ENCODE assay signal across 8 cellular contexts in genomic region chr13:106570354-106570822, GRCh38. TPM values are rescaled to one million over a fixed set of nuclear protein-coding genes. Genes with fewer than 3 reads are reported as not detected.
DNase-seq lines count a peak whose midpoint lies in the region; ATAC-seq, FAIRE-seq and TF ChIP-seq lines count a peak whose summit lies in the region.

No MANE protein-coding gene starts in this region.

- peak overlapping the region in 2 of 4 donors; percentile 1 to 64 for H3K27ac ChIP-seq in pancreas

- H3K4me1 ChIP-seq in pancreas = peaks cover 6 to 17% (median 17%) of the 10 kb centered on the region in 3 donors

- peak overlapping the region in 1 of 7 donors; percentile 72 for H3K27ac Mint-ChIP-seq in CD14-positive monocyte

- no peaks in the 10 kb centered on the region for H3K27me3 ChIP-seq in pancreas

- H3K4me1 Mint-ChIP-seq in CD14-positive monocyte = peaks cover 24% of the 10 kb centered on the region

- ATAC-seq in GM19324 (IDR thresholded peaks at IDR 0.05; ENCODE audit: low FRiP score, unreplicated experiment) = peak; percentile 19
- ATAC-seq in pancreas = peak; percentile 43 to 69 (median 52)
- no peak for ATAC-seq in HG02938 (IDR thresholded peaks at IDR 0.05; ENCODE audit: unreplicated experiment)

- intact Hi-C loops in pancreas (cut with DNase I) = no loop called here
- intact Hi-C loops in CD14-positive monocyte (cut with micrococcal nuclease) = no loop called here

- H3K36me3 ChIP-seq in pancreas = no peaks in the 10 kb centered on the region

- WGBS in pancreas, 2 donors = 23 to 27% methylated on average over 12 to 13 of the region's 13 CpGs

- peak; percentile 83 for DNase-seq in NCI-H1048 (lab: John Stamatoyannopoulos, UW)
- peak; percentile 41 to 67 for DNase-seq in activated CD8-positive, alpha-beta memory T cell treated with anti-CD3 and anti-CD28 coated beads for 4 hours (ENCODE audit: low read depth in 2 of 2)
- DNase-seq in fibroblast of gingiva (ENCODE audit: low read depth) = peak; percentile 65
- peak; percentile 73 to 95 (median 83) for DNase-seq in pancreas
- peak; percentile 61 for DNase-seq in ureter (ENCODE audit: low spot score)
- DNase-seq in CD14-positive monocyte (ENCODE audit: low spot score) = no peak

- H3K36me3 Mint-ChIP-seq in CD14-positive monocyte = no peaks in the 10 kb centered on the region

- no peak overlapping the region for H3K4me3 ChIP-seq in pancreas

- FAIRE-seq in pancreas (lab: Jason Lieb, UNC) = no peak

- TF ChIP-seq CTCF in pancreas (IDR thresholded peaks at IDR 0.05) (no peak), CD14-positive monocyte (IDR thresholded peaks at IDR 0.05) (no peak)

- peaks cover 0 to 9% (median 2%) of the 10 kb centered on the region in 7 donors for H3K9me3 Mint-ChIP-seq in CD14-positive monocyte

- peak overlapping the region in 1 of 2 donors; percentile 40 for H3K4me3 Mint-ChIP-seq in CD14-positive monocyte

- no peaks in the 10 kb centered on the region for H3K9me3 ChIP-seq in pancreas

- H3K27me3 Mint-ChIP-seq in CD14-positive monocyte (ENCODE audit: low read depth in 3 of 3) = peaks cover 0 to 4% (median 1%) of the 10 kb centered on the region in 3 donors

RNA-seq across cellular contexts. Expression of gene ARGLU1, which starts 2.5 kb away (rescaled TPM):
- total RNA-seq in pancreas (10 to 100 TPM; 15.9 to 42.4 (median 24.2) TPM), ureter (112 TPM)
- polyA plus RNA-seq in pancreas (10 to 100 TPM; 53.8 to 96.1 TPM), CD14-positive monocyte (10 to 100 TPM; 22.4 to 27.2 TPM)

RNA-seq across cellular contexts. Expression of gene EFNB2, which starts 34.9 kb away (rescaled TPM):
- 1 to 10 TPM; 2.4 to 8.0 (median 2.9) TPM for total RNA-seq in pancreas
- polyA plus RNA-seq in pancreas = 1 to 10 TPM; 3.0 to 4.4 TPM
- 26.4 TPM for total RNA-seq in ureter
- not detected for polyA plus RNA-seq in CD14-positive monocyte
